In the genomic region with DNA sequence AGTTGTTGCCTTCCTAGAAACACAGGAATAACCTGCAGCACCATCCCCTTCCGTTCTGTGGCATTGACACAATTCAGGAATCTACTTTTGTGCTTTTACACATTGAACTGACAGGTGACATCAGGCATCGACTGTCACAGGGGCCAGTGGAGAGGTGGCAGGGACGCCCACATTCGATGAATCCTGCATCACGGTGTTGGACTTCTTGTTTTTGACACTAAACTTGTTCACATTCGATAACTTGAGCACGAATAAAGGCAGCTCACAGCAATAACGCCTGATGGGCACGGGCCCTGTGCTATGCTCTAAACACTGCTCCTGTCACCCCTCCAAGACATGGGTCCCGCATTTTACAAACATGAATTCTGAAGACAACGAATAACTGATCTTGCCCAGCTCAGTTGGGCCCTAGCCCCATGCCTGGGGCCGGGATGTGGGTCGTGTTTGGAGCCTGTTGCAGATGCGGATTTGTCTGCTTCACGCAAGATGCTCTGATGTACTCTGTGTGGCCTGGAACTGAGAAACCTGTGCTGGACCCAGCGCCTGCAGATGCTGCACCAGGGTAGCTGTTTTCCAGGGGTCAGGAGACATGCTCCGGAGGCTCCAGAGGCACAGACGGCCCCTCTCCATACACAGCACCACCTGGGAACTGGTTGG, we compare ENCODE assay signal across 31 cellular contexts.
"Had no signal": no experiment of that assay in that cellular context is flagged by ENCODE, and none has a peak within 500 bp of the region (broad histone marks: within the 10 kb centered on the region; RNA-seq: fewer than 3 reads in every experiment).

No MANE protein-coding gene starts in this region.

- H3K4me3 ChIP-seq: breast epithelium, gastroesophageal sphincter, lower lobe of right lung, pancreas, prostate gland, sigmoid colon, upper lobe of left lung had no signal

- H3K4me3 Mint-ChIP-seq: activated CD8-positive, alpha-beta T cell treated with anti-CD3 and anti-CD28 coated beads for 36 hours; activated T-cell treated with anti-CD3 and anti-CD28 coated beads, Interleukin-2, amount 50 U/mL, for 72 hours; central memory CD8-positive, alpha-beta T cell; immature natural killer cell; naive thymus-derived CD8-positive, alpha-beta T cell; neural crest cell; stimulated activated memory B cell treated with anti-CD40 and anti-IgM and Interleukin-4, amounts not matched to agents 10 μg/mL and 1 μg/mL and 100 μg/mL, for 72 hours; stimulated activated naive CD8-positive, alpha-beta T cell treated with anti-CD3 and anti-CD28 coated beads, Interleukin-15, amount 100 ng/mL, for 72 hours had no signal

- H3K4me1 ChIP-seq: breast epithelium, gastroesophageal sphincter, lower lobe of right lung, prostate gland, sigmoid colon had no signal

- H3K27ac ChIP-seq: breast epithelium, gastroesophageal sphincter, lower lobe of right lung, pancreas, prostate gland, sigmoid colon, upper lobe of left lung, WERI-Rb-1 had no signal

- H3K4me1 Mint-ChIP-seq: central memory CD8-positive, alpha-beta T cell; immature natural killer cell; naive thymus-derived CD8-positive, alpha-beta T cell; neural crest cell; stimulated activated memory B cell treated with anti-CD40 and anti-IgM and Interleukin-4, amounts not matched to agents 10 μg/mL and 1 μg/mL and 100 μg/mL, for 72 hours; stimulated activated naive CD8-positive, alpha-beta T cell treated with anti-CD3 and anti-CD28 coated beads, Interleukin-15, amount 100 ng/mL, for 72 hours had no signal

- H3K9me3 Mint-ChIP-seq: activated CD8-positive, alpha-beta T cell treated with anti-CD3 and anti-CD28 coated beads for 36 hours; activated naive CD4-positive, alpha-beta T cell treated with anti-CD3 and anti-CD28 coated beads, Interleukin-2, amount 50 U/mL, for 72 hours; activated T-cell treated with anti-CD3 and anti-CD28 coated beads, Interleukin-2, amount 50 U/mL, for 72 hours; central memory CD8-positive, alpha-beta T cell; naive thymus-derived CD8-positive, alpha-beta T cell; neural crest cell; stimulated activated memory B cell treated with anti-CD40 and anti-IgM and Interleukin-4, amounts not matched to agents 10 μg/mL and 1 μg/mL and 100 μg/mL, for 72 hours; stimulated activated naive CD8-positive, alpha-beta T cell treated with anti-CD3 and anti-CD28 coated beads, Interleukin-15, amount 100 ng/mL, for 72 hours had no signal

- H3K9me3 ChIP-seq: breast epithelium, gastroesophageal sphincter, lower lobe of right lung, pancreas, prostate gland, sigmoid colon, upper lobe of left lung had no signal

- ATAC-seq: activated CD8-positive, alpha-beta T cell treated with anti-CD3 and anti-CD28 coated beads for 36 hours; activated naive CD4-positive, alpha-beta T cell treated with anti-CD3 and anti-CD28 coated beads, Interleukin-2, amount 50 U/mL, for 72 hours; activated T-cell treated with anti-CD3 and anti-CD28 coated beads, Interleukin-2, amount 50 U/mL, for 72 hours; naive thymus-derived CD8-positive, alpha-beta T cell; stimulated activated memory B cell treated with anti-CD40 and anti-IgM and Interleukin-4, amounts not matched to agents 10 μg/mL and 1 μg/mL and 100 μg/mL, for 72 hours; stimulated activated naive CD8-positive, alpha-beta T cell treated with anti-CD3 and anti-CD28 coated beads, Interleukin-15, amount 100 ng/mL, for 72 hours had no signal

- H3K27me3 ChIP-seq: pancreas, upper lobe of left lung had no signal

- H3K27ac Mint-ChIP-seq: activated CD8-positive, alpha-beta T cell treated with anti-CD3 and anti-CD28 coated beads for 36 hours; activated naive CD4-positive, alpha-beta T cell treated with anti-CD3 and anti-CD28 coated beads, Interleukin-2, amount 50 U/mL, for 72 hours; activated T-cell treated with anti-CD3 and anti-CD28 coated beads, Interleukin-2, amount 50 U/mL, for 72 hours; immature natural killer cell; naive thymus-derived CD8-positive, alpha-beta T cell; stimulated activated memory B cell treated with anti-CD40 and anti-IgM and Interleukin-4, amounts not matched to agents 10 μg/mL and 1 μg/mL and 100 μg/mL, for 72 hours; stimulated activated naive CD8-positive, alpha-beta T cell treated with anti-CD3 and anti-CD28 coated beads, Interleukin-15, amount 100 ng/mL, for 72 hours had no signal

- DNase-seq: activated CD4-positive, alpha-beta T cell treated with anti-CD3 and anti-CD28 coated beads, Interleukin-2, amount 50 U/mL, for 1 hour; activated CD4-positive, CD25-positive, alpha-beta regulatory T cell treated with anti-CD3 and anti-CD28 coated beads, Interleukin-2, amount 50 U/mL, for 72 hours; activated CD8-positive, alpha-beta T cell treated with anti-CD3 and anti-CD28 coated beads for 36 hours; activated naive CD4-positive, alpha-beta T cell; activated T-cell treated with anti-CD3 and anti-CD28 coated beads for 4 hours; activated T-cell treated with anti-CD3 and anti-CD28 coated beads, Interleukin-2, amount 50 U/mL, for 72 hours; effector memory CD4-positive, alpha-beta T cell; hypothalamus; immature natural killer cell; kidney glomerular epithelial cell; mesenchymal stem cell; naive thymus-derived CD8-positive, alpha-beta T cell; nucleus accumbens; pancreas; retina; sigmoid colon; stimulated activated CD4-positive, alpha-beta T cell treated with anti-CD3 and anti-CD28 coated beads, Interleukin-1b, Interleukin-23, amount 100 ng/mL, for 48 hours; stimulated activated CD4-positive, alpha-beta T cell treated with anti-CD3 and anti-CD28 coated beads, Interleukin-4, amount 100 ng/mL, for 4 hours; stimulated activated CD8-positive, alpha-beta memory T cell treated with anti-CD3 and anti-CD28 coated beads, Interleukin-4, amount 100 ng/mL, for 48 hours; stimulated activated naive CD8-positive, alpha-beta T cell treated with anti-CD3 and anti-CD28 coated beads, Interleukin-15, amount 100 ng/mL, for 72 hours; substantia nigra; WERI-Rb-1 had no signal

- H3K36me3 Mint-ChIP-seq: activated naive CD4-positive, alpha-beta T cell treated with anti-CD3 and anti-CD28 coated beads, Interleukin-2, amount 50 U/mL, for 72 hours; immature natural killer cell; naive thymus-derived CD8-positive, alpha-beta T cell; stimulated activated memory B cell treated with anti-CD40 and anti-IgM and Interleukin-4, amounts not matched to agents 10 μg/mL and 1 μg/mL and 100 μg/mL, for 72 hours had no signal

- H3K36me3 ChIP-seq: breast epithelium, gastroesophageal sphincter, lower lobe of right lung, pancreas, prostate gland, sigmoid colon, upper lobe of left lung, WERI-Rb-1 had no signal
